1 cellular context compared by ENCODE assay signal in the genomic region with DNA sequence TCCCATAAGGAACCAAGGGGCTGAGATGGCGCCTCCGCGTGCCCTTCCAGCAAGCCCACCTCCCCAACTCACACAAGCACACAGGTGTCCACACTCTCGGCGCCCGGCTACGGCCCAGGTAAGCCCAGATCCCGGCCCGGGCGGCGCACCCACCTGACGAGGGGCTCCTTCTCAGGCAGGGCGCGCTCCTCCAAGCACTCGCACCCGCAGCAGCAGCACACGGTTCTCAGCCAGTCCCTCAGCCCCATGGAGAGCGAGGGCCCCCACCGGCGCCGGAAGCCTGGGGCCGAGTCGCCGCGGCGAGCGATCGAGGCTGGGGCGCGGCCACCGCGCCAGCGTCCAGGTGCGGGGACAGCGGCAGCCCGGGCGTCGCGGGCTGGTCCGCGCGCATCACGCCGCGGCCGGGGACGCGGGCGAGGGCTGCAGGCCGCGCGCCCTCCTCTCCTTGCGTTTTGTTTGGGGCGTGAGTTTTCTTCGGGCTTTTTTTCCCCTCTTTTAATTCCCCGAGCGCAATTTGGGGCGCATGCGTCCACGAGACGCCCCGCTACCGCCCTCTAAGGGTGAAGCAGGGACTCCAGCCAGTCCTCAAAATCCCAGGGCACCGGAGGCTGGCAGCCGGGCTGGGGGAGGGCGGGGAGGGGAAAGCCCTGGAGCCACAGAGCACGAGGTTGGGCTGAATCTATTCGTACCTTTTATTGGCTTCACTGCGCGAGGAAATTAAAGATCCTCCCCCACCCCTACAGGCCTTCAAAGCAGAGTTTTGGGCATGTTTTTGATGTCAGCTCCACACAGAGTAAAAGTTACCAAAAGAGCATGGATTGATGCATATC.
A peak's percentile ranks its signal among the peaks of the same experiment; 100 is the strongest.
TF ChIP-seq lines count a peak whose summit lies in the region.

A gene with protein sequence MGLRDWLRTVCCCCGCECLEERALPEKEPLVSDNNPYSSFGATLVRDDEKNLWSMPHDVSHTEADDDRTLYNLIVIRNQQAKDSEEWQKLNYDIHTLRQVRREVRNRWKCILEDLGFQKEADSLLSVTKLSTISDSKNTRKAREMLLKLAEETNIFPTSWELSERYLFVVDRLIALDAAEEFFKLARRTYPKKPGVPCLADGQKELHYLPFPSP (minus strand): TSS at position 472 of the 830 bp plus-strand sequence. CDS start 224 bp downstream, at position 248.

TF ChIP-seq in HepG2, 621 proteins besides CTCF, POLR2A, EP300 and RAD21 (continued from another document and continues in another):
- TF ChIP-seq, protein P1, sequence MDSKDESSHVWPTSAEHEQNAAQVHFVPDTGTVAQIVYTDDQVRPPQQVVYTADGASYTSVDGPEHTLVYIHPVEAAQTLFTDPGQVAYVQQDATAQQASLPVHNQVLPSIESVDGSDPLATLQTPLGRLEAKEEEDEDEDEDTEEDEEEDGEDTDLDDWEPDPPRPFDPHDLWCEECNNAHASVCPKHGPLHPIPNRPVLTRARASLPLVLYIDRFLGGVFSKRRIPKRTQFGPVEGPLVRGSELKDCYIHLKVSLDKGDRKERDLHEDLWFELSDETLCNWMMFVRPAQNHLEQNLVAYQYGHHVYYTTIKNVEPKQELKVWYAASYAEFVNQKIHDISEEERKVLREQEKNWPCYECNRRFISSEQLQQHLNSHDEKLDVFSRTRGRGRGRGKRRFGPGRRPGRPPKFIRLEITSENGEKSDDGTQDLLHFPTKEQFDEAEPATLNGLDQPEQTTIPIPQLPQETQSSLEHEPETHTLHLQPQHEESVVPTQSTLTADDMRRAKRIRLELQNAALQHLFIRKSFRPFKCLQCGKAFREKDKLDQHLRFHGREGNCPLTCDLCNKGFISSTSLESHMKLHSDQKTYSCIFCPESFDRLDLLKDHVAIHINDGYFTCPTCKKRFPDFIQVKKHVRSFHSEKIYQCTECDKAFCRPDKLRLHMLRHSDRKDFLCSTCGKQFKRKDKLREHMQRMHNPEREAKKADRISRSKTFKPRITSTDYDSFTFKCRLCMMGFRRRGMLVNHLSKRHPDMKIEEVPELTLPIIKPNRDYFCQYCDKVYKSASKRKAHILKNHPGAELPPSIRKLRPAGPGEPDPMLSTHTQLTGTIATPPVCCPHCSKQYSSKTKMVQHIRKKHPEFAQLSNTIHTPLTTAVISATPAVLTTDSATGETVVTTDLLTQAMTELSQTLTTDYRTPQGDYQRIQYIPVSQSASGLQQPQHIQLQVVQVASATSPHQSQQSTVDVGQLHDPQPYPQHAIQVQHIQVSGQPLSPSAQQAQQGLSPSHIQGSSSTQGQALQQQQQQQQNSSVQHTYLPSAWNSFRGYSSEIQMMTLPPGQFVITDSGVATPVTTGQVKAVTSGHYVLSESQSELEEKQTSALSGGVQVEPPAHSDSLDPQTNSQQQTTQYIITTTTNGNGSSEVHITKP (CRISPR knock-in tag; IDR thresholded peaks at IDR 0.05; ENCODE audit: low read depth) = no peak
- TF ChIP-seq MIXL1 (CRISPR knock-in tag; IDR thresholded peaks at IDR 0.05) (no peak), CHCHD3 (CRISPR knock-in tag; IDR thresholded peaks at IDR 0.05) (0 out of 2 replicates have a peak, but pooled peaks have one; percentile 53), FOXO1 (CRISPR knock-in tag; IDR thresholded peaks at IDR 0.05) (0 out of 2 replicates have a peak, but pooled peaks have one; percentile 19), ZNF772 (CRISPR knock-in tag; IDR thresholded peaks at IDR 0.05) (no peak; the same call in 1 of the 2 replicates), ZNF788 (CRISPR knock-in tag; IDR thresholded peaks at IDR 0.05; ENCODE audit: borderline replicate concordance) (no peak), ZNF143 (CRISPR knock-in tag; IDR thresholded peaks at IDR 0.05) (no peak), NFKB2 (CRISPR knock-in tag; IDR thresholded peaks at IDR 0.05; ENCODE audit: borderline replicate concordance) (peak; percentile 50; the same call in 1 of the 2 replicates), NR1H2 (CRISPR knock-in tag; IDR thresholded peaks at IDR 0.05; ENCODE audit: borderline replicate concordance, low read depth) (no peak), SCMH1 (CRISPR knock-in tag; IDR thresholded peaks at IDR 0.05; ENCODE audit: borderline replicate concordance) (no peak), KAT2B (IDR thresholded peaks at IDR 0.05; ENCODE audit: borderline replicate concordance, low read depth, low read length) (no peak), ZNF747 (CRISPR knock-in tag; IDR thresholded peaks at IDR 0.05; ENCODE audit: borderline replicate concordance) (no peak), ZNF790 (CRISPR knock-in tag; IDR thresholded peaks at IDR 0.05; ENCODE audit: borderline replicate concordance) (0 out of 2 replicates have a peak, but pooled peaks have one; percentile 46), NCOA5 (CRISPR knock-in tag; IDR thresholded peaks at IDR 0.05) (no peak), ZBTB20 (CRISPR knock-in tag; IDR thresholded peaks at IDR 0.05; ENCODE audit: borderline replicate concordance, low read depth) (0 out of 2 replicates have a peak, but pooled peaks have one; percentile 44), ZNF225 (CRISPR knock-in tag; IDR thresholded peaks at IDR 0.05) (peak; percentile 81; the same call in 1 of the 2 replicates), ZNF451 (CRISPR knock-in tag; IDR thresholded peaks at IDR 0.05) (no peak), ZNF768 (CRISPR knock-in tag; IDR thresholded peaks at IDR 0.05) (peak; percentile 60; the same call in 1 of the 2 replicates), ZIK1 (CRISPR knock-in tag; IDR thresholded peaks at IDR 0.05; ENCODE audit: borderline replicate concordance, low read depth) (no peak), MLLT10 (CRISPR knock-in tag; IDR thresholded peaks at IDR 0.05) (no peak), NFE2L1 (CRISPR knock-in tag; IDR thresholded peaks at IDR 0.05; ENCODE audit: borderline replicate concordance) (no peak), AGO2 (optimal IDR thresholded peaks at IDR 0.05; ENCODE audit: low read depth, low read length) (peak; percentile 83), ZNF891 (CRISPR knock-in tag; IDR thresholded peaks at IDR 0.05) (peak; percentile 7; the same call in 1 of the 2 replicates), ZMAT3 (CRISPR knock-in tag; conservative IDR thresholded peaks at IDR 0.05) (no peak), ZNF652 (CRISPR knock-in tag; IDR thresholded peaks at IDR 0.05; ENCODE audit: borderline replicate concordance, low read depth) (no peak), ZNF543 (CRISPR knock-in tag; IDR thresholded peaks at IDR 0.05) (peak; percentile 72; the same call in 1 of the 2 replicates), ZNF746 (CRISPR knock-in tag; IDR thresholded peaks at IDR 0.05) (no peak)
- TF ChIP-seq, protein P2, sequence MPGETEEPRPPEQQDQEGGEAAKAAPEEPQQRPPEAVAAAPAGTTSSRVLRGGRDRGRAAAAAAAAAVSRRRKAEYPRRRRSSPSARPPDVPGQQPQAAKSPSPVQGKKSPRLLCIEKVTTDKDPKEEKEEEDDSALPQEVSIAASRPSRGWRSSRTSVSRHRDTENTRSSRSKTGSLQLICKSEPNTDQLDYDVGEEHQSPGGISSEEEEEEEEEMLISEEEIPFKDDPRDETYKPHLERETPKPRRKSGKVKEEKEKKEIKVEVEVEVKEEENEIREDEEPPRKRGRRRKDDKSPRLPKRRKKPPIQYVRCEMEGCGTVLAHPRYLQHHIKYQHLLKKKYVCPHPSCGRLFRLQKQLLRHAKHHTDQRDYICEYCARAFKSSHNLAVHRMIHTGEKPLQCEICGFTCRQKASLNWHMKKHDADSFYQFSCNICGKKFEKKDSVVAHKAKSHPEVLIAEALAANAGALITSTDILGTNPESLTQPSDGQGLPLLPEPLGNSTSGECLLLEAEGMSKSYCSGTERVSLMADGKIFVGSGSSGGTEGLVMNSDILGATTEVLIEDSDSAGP (CRISPR knock-in tag; IDR thresholded peaks at IDR 0.05; ENCODE audit: borderline replicate concordance) = no peak; the same call in 1 of the 2 replicates
- TF ChIP-seq, protein P3, sequence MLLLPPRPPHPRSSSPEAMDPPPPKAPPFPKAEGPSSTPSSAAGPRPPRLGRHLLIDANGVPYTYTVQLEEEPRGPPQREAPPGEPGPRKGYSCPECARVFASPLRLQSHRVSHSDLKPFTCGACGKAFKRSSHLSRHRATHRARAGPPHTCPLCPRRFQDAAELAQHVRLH (CRISPR knock-in tag; IDR thresholded peaks at IDR 0.05; ENCODE audit: borderline replicate concordance, low read depth) = peak; percentile 43; the same call in 1 of the 2 replicates
- TF ChIP-seq, protein P4, sequence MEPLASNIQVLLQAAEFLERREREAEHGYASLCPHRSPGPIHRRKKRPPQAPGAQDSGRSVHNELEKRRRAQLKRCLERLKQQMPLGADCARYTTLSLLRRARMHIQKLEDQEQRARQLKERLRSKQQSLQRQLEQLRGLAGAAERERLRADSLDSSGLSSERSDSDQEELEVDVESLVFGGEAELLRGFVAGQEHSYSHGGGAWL (CRISPR knock-in tag; IDR thresholded peaks at IDR 0.05) = 0 out of 2 replicates have a peak, but pooled peaks have one; percentile 31
- TF ChIP-seq, protein P5, sequence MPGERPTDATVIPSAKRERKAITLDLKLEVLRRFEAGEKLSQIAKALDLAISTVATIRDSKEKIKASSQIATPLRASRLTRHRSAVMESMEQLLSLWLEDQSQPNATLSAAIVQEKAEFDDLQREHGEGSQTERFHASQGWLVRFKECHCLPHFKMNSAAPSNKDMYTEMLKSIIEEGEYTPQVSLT (CRISPR knock-in tag; IDR thresholded peaks at IDR 0.05; ENCODE audit: borderline replicate concordance, low read depth) = no peak
- TF ChIP-seq, protein P6, sequence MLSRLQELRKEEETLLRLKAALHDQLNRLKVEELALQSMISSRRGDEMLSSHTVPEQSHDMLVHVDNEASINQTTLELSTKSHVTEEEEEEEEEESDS (CRISPR knock-in tag; IDR thresholded peaks at IDR 0.05; ENCODE audit: borderline replicate concordance) = no peak
- TF ChIP-seq, protein P7, sequence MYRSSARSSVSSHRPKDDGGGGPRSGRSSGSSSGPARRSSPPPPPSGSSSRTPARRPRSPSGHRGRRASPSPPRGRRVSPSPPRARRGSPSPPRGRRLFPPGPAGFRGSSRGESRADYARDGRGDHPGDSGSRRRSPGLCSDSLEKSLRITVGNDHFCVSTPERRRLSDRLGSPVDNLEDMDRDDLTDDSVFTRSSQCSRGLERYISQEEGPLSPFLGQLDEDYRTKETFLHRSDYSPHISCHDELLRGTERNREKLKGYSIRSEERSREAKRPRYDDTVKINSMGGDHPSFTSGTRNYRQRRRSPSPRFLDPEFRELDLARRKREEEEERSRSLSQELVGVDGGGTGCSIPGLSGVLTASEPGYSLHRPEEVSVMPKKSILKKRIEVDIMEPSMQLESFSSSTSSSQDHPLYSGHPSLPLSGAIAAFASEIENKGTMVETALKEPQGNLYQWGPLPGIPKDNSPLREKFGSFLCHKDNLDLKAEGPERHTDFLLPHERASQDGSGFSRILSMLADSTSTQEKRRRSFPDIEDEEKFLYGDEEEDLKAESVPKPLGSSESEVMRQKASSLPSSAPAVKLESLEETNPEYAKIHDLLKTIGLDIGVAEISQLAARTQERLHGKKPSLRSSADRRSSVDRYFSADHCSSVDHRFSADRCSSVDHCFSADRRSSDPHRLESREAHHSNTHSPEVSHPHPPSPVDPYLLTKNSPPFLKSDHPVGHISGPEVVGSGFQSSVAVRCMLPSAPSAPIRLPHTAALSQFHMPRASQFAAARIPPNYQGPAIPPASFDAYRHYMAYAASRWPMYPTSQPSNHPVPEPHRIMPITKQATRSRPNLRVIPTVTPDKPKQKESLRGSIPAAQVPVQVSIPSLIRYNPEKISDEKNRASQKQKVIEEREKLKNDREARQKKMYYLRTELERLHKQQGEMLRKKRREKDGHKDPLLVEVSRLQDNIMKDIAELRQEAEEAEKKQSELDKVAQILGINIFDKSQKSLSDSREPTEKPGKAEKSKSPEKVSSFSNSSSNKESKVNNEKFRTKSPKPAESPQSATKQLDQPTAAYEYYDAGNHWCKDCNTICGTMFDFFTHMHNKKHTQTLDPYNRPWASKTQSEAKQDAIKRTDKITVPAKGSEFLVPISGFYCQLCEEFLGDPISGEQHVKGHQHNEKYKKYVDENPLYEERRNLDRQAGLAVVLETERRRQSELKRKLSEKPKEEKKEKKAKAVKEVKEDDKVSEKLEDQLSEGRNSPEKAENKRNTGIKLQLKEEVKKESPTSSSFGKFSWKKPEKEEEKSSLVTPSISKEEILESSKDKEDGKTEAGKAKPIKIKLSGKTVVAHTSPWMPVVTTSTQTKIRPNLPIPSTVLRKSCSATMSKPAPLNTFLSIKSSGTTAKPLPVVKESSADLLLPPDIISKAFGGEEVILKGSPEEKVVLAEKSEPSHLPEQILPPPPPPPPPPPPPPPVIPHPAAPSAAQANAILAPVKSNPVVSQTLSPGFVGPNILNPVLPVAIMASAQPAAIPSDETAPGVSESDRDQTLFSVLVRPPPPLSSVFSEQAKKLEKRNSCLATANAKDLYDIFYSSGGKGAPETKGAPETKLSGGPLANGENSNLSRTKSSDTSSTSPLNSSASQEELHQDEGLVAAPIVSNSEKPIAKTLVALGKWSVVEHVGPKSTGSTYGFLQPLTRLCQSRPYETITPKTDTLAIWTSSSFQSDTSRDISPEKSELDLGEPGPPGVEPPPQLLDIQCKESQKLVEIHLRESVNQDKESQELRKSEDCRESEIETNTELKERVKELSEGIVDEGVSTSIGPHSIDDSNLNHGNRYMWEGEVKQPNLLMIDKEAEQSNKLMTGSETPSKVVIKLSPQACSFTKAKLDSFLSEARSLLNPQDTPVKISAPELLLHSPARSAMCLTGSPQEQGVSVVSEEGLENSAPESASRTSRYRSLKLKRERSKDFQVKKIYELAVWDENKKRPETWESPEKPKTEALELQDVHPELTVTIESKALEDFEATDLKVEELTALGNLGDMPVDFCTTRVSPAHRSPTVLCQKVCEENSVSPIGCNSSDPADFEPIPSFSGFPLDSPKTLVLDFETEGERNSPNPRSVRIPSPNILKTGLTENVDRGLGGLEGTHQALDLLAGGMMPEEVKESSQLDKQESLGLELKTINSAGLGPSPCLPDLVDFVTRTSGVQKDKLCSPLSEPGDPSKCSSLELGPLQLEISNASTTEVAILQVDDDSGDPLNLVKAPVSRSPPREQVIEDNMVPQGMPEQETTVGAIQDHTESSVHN (CRISPR knock-in tag; IDR thresholded peaks at IDR 0.05) = peak; percentile 88; the same call in 1 of the 2 replicates
- TF ChIP-seq, protein P8, sequence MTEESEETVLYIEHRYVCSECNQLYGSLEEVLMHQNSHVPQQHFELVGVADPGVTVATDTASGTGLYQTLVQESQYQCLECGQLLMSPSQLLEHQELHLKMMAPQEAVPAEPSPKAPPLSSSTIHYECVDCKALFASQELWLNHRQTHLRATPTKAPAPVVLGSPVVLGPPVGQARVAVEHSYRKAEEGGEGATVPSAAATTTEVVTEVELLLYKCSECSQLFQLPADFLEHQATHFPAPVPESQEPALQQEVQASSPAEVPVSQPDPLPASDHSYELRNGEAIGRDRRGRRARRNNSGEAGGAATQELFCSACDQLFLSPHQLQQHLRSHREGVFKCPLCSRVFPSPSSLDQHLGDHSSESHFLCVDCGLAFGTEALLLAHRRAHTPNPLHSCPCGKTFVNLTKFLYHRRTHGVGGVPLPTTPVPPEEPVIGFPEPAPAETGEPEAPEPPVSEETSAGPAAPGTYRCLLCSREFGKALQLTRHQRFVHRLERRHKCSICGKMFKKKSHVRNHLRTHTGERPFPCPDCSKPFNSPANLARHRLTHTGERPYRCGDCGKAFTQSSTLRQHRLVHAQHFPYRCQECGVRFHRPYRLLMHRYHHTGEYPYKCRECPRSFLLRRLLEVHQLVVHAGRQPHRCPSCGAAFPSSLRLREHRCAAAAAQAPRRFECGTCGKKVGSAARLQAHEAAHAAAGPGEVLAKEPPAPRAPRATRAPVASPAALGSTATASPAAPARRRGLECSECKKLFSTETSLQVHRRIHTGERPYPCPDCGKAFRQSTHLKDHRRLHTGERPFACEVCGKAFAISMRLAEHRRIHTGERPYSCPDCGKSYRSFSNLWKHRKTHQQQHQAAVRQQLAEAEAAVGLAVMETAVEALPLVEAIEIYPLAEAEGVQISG (CRISPR knock-in tag; IDR thresholded peaks at IDR 0.05) = peak; percentile 15; the same call in 1 of the 2 replicates
- TF ChIP-seq, protein P9, sequence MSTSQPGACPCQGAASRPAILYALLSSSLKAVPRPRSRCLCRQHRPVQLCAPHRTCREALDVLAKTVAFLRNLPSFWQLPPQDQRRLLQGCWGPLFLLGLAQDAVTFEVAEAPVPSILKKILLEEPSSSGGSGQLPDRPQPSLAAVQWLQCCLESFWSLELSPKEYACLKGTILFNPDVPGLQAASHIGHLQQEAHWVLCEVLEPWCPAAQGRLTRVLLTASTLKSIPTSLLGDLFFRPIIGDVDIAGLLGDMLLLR (CRISPR knock-in tag; IDR thresholded peaks at IDR 0.05) = peak; percentile 59; the same call in 1 of the 2 replicates
